In the genomic region with DNA sequence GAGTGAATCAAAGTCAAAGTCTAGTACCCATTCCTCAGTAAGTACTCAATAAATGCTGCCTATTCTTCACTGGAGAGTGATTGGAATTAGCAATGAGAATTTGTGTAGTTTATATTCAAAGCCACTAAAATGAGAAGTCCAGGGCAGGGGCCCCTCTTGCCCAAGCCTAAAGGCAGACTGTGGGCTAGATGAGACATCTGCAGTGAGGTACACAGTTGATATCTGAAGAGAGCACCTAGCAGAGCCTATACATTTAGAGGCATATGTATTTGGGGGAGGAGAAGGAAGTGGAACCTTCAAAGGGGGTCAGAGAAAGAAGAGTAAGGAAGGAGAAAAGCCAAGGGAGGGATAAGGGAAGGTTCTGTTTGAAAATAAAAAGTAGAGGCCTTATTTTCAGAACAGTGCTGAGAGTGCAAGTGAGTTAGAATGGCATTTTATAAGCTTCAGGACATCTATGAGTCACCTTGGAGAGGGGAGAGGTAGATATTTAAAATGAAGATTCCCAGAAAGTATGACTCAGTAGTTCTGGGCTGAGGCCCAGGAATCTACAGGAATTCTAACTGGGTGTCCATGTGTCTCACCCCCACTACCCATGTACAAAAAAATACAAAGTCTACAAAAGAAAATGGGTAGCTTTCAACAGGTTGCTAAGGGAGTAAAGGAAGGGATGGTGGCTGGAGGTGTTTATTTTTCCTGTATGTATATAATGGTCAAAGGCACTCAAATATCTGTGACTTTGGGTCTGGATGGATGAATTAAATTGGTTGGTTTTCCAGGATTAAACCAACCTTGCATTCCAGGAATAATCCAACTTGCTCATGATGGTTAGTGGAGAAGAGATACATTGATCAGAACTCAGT, we compare ENCODE assay signal across 15 cellular contexts.
DNase-seq lines count a peak whose midpoint lies in the region; ATAC-seq, FAIRE-seq and TF ChIP-seq lines count a peak whose summit lies in the region.
"Had no signal": no experiment of that assay in that cellular context is flagged by ENCODE, and none has a peak within 500 bp of the region (broad histone marks: within the 10 kb centered on the region; RNA-seq: fewer than 3 reads in every experiment).

No MANE protein-coding gene starts in this region.

- TF ChIP-seq CTCF in bronchial epithelial cell (IDR thresholded peaks at IDR 0.05; ENCODE audit: insufficient read depth, low read length, severe bottlenecking) = no peak

- H3K4me3 ChIP-seq in MG63 (no peak overlapping the region), bronchial epithelial cell (ENCODE audit: low read depth, low read length) (no peak overlapping the region)
- H3K4me3 ChIP-seq in CD4-positive, alpha-beta memory T cell (ENCODE audit: low read length in 2 of 2) = no peak overlapping the region
- H3K4me3 ChIP-seq: esophagus muscularis mucosa, sigmoid colon had no signal

- no peaks in the 10 kb centered on the region for H3K4me1 ChIP-seq in CD4-positive, alpha-beta memory T cell (ENCODE audit: insufficient read depth, low read length)
- H3K4me1 ChIP-seq: esophagus muscularis mucosa, sigmoid colon had no signal

- peaks cover 3 to 30% (median 15%) of the 10 kb centered on the region in 8 donors for H3K9me3 Mint-ChIP-seq in CD4-positive, alpha-beta memory T cell

- no peak for FAIRE-seq in bronchial epithelial cell (lab: Jason Lieb, UNC)
- FAIRE-seq: islet of Langerhans had no signal

- H3K4me1 Mint-ChIP-seq in CD4-positive, alpha-beta memory T cell = no peaks in the 10 kb centered on the region
- H3K4me1 Mint-ChIP-seq: naive thymus-derived CD4-positive, alpha-beta T cell had no signal

- peaks cover 3% of the 10 kb centered on the region; the same call in 1 of the 2 replicates for H3K36me3 ChIP-seq in MG63
- no peaks in the 10 kb centered on the region for H3K36me3 ChIP-seq in bronchial epithelial cell (ENCODE audit: control insufficient read depth, insufficient read depth, low read length)
- H3K36me3 ChIP-seq in CD4-positive, alpha-beta memory T cell (ENCODE audit: insufficient read depth, low read length) = no peaks in the 10 kb centered on the region
- H3K36me3 ChIP-seq: esophagus muscularis mucosa, sigmoid colon had no signal

- intact Hi-C loops in CD4-positive, alpha-beta memory T cell (cut with micrococcal nuclease) = no loop called here

- no peaks in the 10 kb centered on the region for H3K27me3 Mint-ChIP-seq in CD4-positive, alpha-beta memory T cell
- H3K27me3 Mint-ChIP-seq: naive thymus-derived CD4-positive, alpha-beta T cell had no signal

- no peak overlapping the region for H3K4me3 Mint-ChIP-seq in CD4-positive, alpha-beta memory T cell
- H3K4me3 Mint-ChIP-seq: naive thymus-derived CD4-positive, alpha-beta T cell had no signal

- in situ Hi-C loops in Caki2 (cut with HindIII; ENCODE audit: low pct_unique_long_range_greater_than_20kb, low sequenced_read_pairs) = no loop called here

- H3K36me3 Mint-ChIP-seq in CD4-positive, alpha-beta memory T cell = peaks cover 10 to 11% of the 10 kb centered on the region in 2 donors

- POLR2A ChIA-PET in CD4-positive, alpha-beta memory T cell (lab: Charles Lee; ENCODE audit: partially characterized antibody) = no interaction called here

- H3K27me3 ChIP-seq in MG63 = no peaks in the 10 kb centered on the region
- no peaks in the 10 kb centered on the region for H3K27me3 ChIP-seq in bronchial epithelial cell (ENCODE audit: control insufficient read depth, insufficient read depth, low read length)
- H3K27me3 ChIP-seq in CD4-positive, alpha-beta memory T cell (ENCODE audit: insufficient read depth, low read length) = no peaks in the 10 kb centered on the region
- H3K27me3 ChIP-seq: esophagus muscularis mucosa, sigmoid colon had no signal

- H3K27ac Mint-ChIP-seq in CD4-positive, alpha-beta memory T cell = no peak overlapping the region
- H3K27ac Mint-ChIP-seq: activated T-helper 2 cell treated with anti-CD3 and anti-CD28 coated beads, Interferon-gamma antibody, Interleukin-2, Interleukin-4, amounts not matched to agents 10 μg/mL and 5 μg/mL and 100 μg/mL, durations not matched to agents 14 hours and 24 hours and 36 hours; naive thymus-derived CD4-positive, alpha-beta T cell had no signal

- H3K27ac ChIP-seq in CD4-positive, alpha-beta memory T cell (ENCODE audit: low read depth, low read length) = no peak overlapping the region
- H3K27ac ChIP-seq: esophagus muscularis mucosa, sigmoid colon had no signal

- DNase-seq in Caki2 (ENCODE audit: low read depth) (peak; percentile 51), MG63 (peak; percentile 83), bronchial epithelial cell (ENCODE audit: low read depth) (peak; percentile 85), kidney tubule cell (ENCODE audit: low spot score) (peak; percentile 93), NCI-H2081 (lab: John Stamatoyannopoulos, UW) (no peak), Ammon's horn (ENCODE audit: low spot score) (no peak), left lobe of liver (ENCODE audit: low spot score) (no peak)
- DNase-seq in CD4-positive, alpha-beta memory T cell = no peak
- DNase-seq: Caco-2; central memory CD4-positive, alpha-beta T cell; naive thymus-derived CD4-positive, alpha-beta T cell; sigmoid colon had no signal

- ATAC-seq in left lobe of liver = no peak
- ATAC-seq: naive thymus-derived CD4-positive, alpha-beta T cell had no signal

- CTCF ChIA-PET in CD4-positive, alpha-beta memory T cell (lab: Charles Lee; ENCODE audit: partially characterized antibody) = no interaction called here

- peaks cover 22% of the 10 kb centered on the region for H3K9me3 ChIP-seq in MG63
- H3K9me3 ChIP-seq in CD4-positive, alpha-beta memory T cell (ENCODE audit: control insufficient read depth in 1 of 2, low read length in 2 of 2) = no peaks in the 10 kb centered on the region

Comparison
In these comparisons a context has a peak if more than half of its experiments do, and no peak if none do; other contexts are left out.
1. DNase-seq: peak in Caki2 (single experiment), MG63 (single experiment), bronchial epithelial cell (single experiment) and kidney tubule cell (single experiment); none in CD4-positive, alpha-beta memory T cell (0 of 5), NCI-H2081 (0 of 2), Ammon's horn (single experiment) and left lobe of liver (single experiment).